ENCODE assay signal across 9 cellular contexts in genomic region chr11:128704517-128704916, GRCh38. TPM values are rescaled to one million over a fixed set of nuclear protein-coding genes. Genes with fewer than 3 reads are reported as not detected.
DNase-seq lines count a peak whose midpoint lies in the region; ATAC-seq and TF ChIP-seq lines count a peak whose summit lies in the region.
"Had no signal": no experiment of that assay in that cellular context is flagged by ENCODE, and none has a peak within 500 bp of the region (broad histone marks: within the 10 kb centered on the region; RNA-seq: fewer than 3 reads in every experiment).

No MANE protein-coding gene starts in this region.

- H3K4me1 Mint-ChIP-seq in stimulated activated naive CD8-positive, alpha-beta T cell treated with anti-CD3 and anti-CD28 coated beads, Interleukin-15, Interleukin-2, amounts not matched to agents 100 ng/mL and 50 ng/mL, for 24 hours (ENCODE audit: low read depth), result peaks cover 99% of the 10 kb centered on the region
- peaks cover 88% of the 10 kb centered on the region for H3K4me1 Mint-ChIP-seq in dendritic cell treated with granulocyte-macrophage colony-stimulating factor and Interleukin-4, amounts not matched to agents 40 ng/mL and 50 ng/mL, for 4 days (ENCODE audit: low read depth)

- no peak overlapping the region for H3K4me3 Mint-ChIP-seq in stimulated activated naive CD8-positive, alpha-beta T cell treated with anti-CD3 and anti-CD28 coated beads, Interleukin-15, Interleukin-2, amounts not matched to agents 100 ng/mL and 50 ng/mL, for 24 hours
- H3K4me3 Mint-ChIP-seq in dendritic cell treated with granulocyte-macrophage colony-stimulating factor and Interleukin-4, amounts not matched to agents 40 ng/mL and 50 ng/mL, for 4 days, result no peak overlapping the region

- peaks cover 0 to 40% (median 4%) of the 10 kb centered on the region in 3 donors for H3K4me1 ChIP-seq in esophagus squamous epithelium

- H3K9me3 Mint-ChIP-seq in stimulated activated naive CD8-positive, alpha-beta T cell treated with anti-CD3 and anti-CD28 coated beads, Interleukin-15, Interleukin-2, amounts not matched to agents 100 ng/mL and 50 ng/mL, for 24 hours, result no peaks in the 10 kb centered on the region
- no peaks in the 10 kb centered on the region for H3K9me3 Mint-ChIP-seq in dendritic cell treated with granulocyte-macrophage colony-stimulating factor and Interleukin-4, amounts not matched to agents 40 ng/mL and 50 ng/mL, for 4 days

- H3K36me3 ChIP-seq in esophagus squamous epithelium, result no peaks in the 10 kb centered on the region

- peaks cover 56% of the 10 kb centered on the region for H3K36me3 Mint-ChIP-seq in stimulated activated naive CD8-positive, alpha-beta T cell treated with anti-CD3 and anti-CD28 coated beads, Interleukin-15, Interleukin-2, amounts not matched to agents 100 ng/mL and 50 ng/mL, for 24 hours (ENCODE audit: low read depth)
- H3K36me3 Mint-ChIP-seq in dendritic cell treated with granulocyte-macrophage colony-stimulating factor and Interleukin-4, amounts not matched to agents 40 ng/mL and 50 ng/mL, for 4 days (ENCODE audit: low read depth), result peaks cover 71% of the 10 kb centered on the region

- H3K9me3 ChIP-seq in esophagus squamous epithelium, result no peaks in the 10 kb centered on the region

- H3K4me3 ChIP-seq in NB4 (ENCODE audit: low read depth, low read length) (no peak overlapping the region), esophagus squamous epithelium (no peak overlapping the region)

- peaks cover 0 to 4% (median 0%) of the 10 kb centered on the region in 4 donors for H3K27me3 ChIP-seq in esophagus squamous epithelium

- intact Hi-C loops in dendritic cell treated with granulocyte-macrophage colony-stimulating factor and Interleukin-4, amounts not matched to agents 40 ng/mL and 50 ng/mL, for 4 days (cut with micrococcal nuclease), result no loop called here
- intact Hi-C loops in esophagus squamous epithelium (cut with DNase I), result no loop called here

- TF ChIP-seq CTCF in NB4 (IDR thresholded peaks at IDR 0.05; ENCODE audit: low read depth, low read length), result no peak
- TF ChIP-seq CTCF in esophagus squamous epithelium (IDR thresholded peaks at IDR 0.05), result no peak

- no peak for TF ChIP-seq POLR2A in NB4 (IDR thresholded peaks at IDR 0.05; ENCODE audit: extremely low read depth, insufficient read length)
- no peak for TF ChIP-seq POLR2A in esophagus squamous epithelium (IDR thresholded peaks at IDR 0.05)

- H3K27ac Mint-ChIP-seq in stimulated activated naive CD8-positive, alpha-beta T cell treated with anti-CD3 and anti-CD28 coated beads, Interleukin-15, Interleukin-2, amounts not matched to agents 100 ng/mL and 50 ng/mL, for 24 hours, result peak overlapping the region; percentile 57
- H3K27ac Mint-ChIP-seq in dendritic cell treated with granulocyte-macrophage colony-stimulating factor and Interleukin-4, amounts not matched to agents 40 ng/mL and 50 ng/mL, for 4 days, result peak overlapping the region; percentile 52

- DNase-seq in stimulated activated naive CD8-positive, alpha-beta T cell treated with anti-CD3 and anti-CD28 coated beads, Interleukin-15, Interleukin-2, amounts not matched to agents 100 U/mL and 50 U/mL, for 24 hours, result no peak
- DNase-seq in NB4 (ENCODE audit: low read depth) (peak; percentile 63), esophagus squamous epithelium (lab: John Stamatoyannopoulos, UW) (no peak), H4 (ENCODE audit: low spot score) (no peak), DMS153 (lab: John Stamatoyannopoulos, UW) (no peak)
- DNase-seq: NCI-H2081 had no signal

- H3K27ac ChIP-seq in esophagus squamous epithelium, result peak overlapping the region in 2 of 4 donors; percentile 7 to 40

- no peak for ATAC-seq in stimulated activated naive CD8-positive, alpha-beta T cell treated with anti-CD3 and anti-CD28 coated beads, Interleukin-15, Interleukin-2, amounts not matched to agents 100 U/mL and 50 U/mL, for 24 hours
- no peak for ATAC-seq in GM21786 (IDR thresholded peaks at IDR 0.05; ENCODE audit: unreplicated experiment)

- H3K27me3 Mint-ChIP-seq in stimulated activated naive CD8-positive, alpha-beta T cell treated with anti-CD3 and anti-CD28 coated beads, Interleukin-15, Interleukin-2, amounts not matched to agents 100 ng/mL and 50 ng/mL, for 24 hours, result no peaks in the 10 kb centered on the region
- no peaks in the 10 kb centered on the region for H3K27me3 Mint-ChIP-seq in dendritic cell treated with granulocyte-macrophage colony-stimulating factor and Interleukin-4, amounts not matched to agents 40 ng/mL and 50 ng/mL, for 4 days

RNA-seq across cellular contexts. Expression of gene FLI1, which starts 10.6 kb away (rescaled TPM):
- total RNA-seq in esophagus squamous epithelium, result 10 to 100 TPM in 2 of 4 donors, 1 to 10 TPM in 2; 1.5 to 24.6 (median 7.4) TPM
- total RNA-seq in H4 (2014; rRNA removed; shearing (Covaris generic)), result 4.6 and 4.9 TPM in 2 replicates
